Comparison of ENCODE assay signal across 9 cellular contexts in genomic region chr1:221711642-221712041, GRCh38. TPM values are rescaled to one million over a fixed set of nuclear protein-coding genes. Genes with fewer than 3 reads are reported as not detected.
DNase-seq lines count a peak whose midpoint lies in the region; FAIRE-seq and TF ChIP-seq lines count a peak whose summit lies in the region.
"Had no signal": no experiment of that assay in that cellular context is flagged by ENCODE, and none has a peak within 500 bp of the region (broad histone marks: within the 10 kb centered on the region; RNA-seq: fewer than 3 reads in every experiment).

No MANE protein-coding gene starts in this region.

- TF ChIP-seq CTCF in Calu3 (IDR thresholded peaks at IDR 0.05; ENCODE audit: unreplicated experiment): no peak
- no peak for TF ChIP-seq CTCF in adrenal gland (IDR thresholded peaks at IDR 0.05)
- TF ChIP-seq CTCF in GM13977 (IDR thresholded peaks at IDR 0.05; ENCODE audit: extremely low read depth, insufficient read depth, missing control alignments): no peak

- H3K9ac ChIP-seq in skeletal muscle tissue (ENCODE audit: low read depth in 1 of 3, low read length in 3 of 3): no peak overlapping the region

- BruUV-seq in Calu3 (replicated peaks; lab: Mats Ljungman, UMichigan): no TSS peak

- in situ Hi-C loops in GM13977 (cut with MboI; ENCODE audit: low pct_unique_long_range_greater_than_20kb, low sequenced_read_pairs, unreplicated experiment): no loop called here

- FAIRE-seq in H54 (lab: Jason Lieb, UNC): no peak
- FAIRE-seq: endometrium had no signal

- no peak for TF ChIP-seq POLR2A in H54 (IDR thresholded peaks at IDR 0.05; ENCODE audit: low read depth, low read length)
- TF ChIP-seq POLR2A in adrenal gland (IDR thresholded peaks at IDR 0.05): no peak

- H3K36me3 ChIP-seq in SJSA1 (peaks cover 7% of the 10 kb centered on the region), skeletal muscle tissue (ENCODE audit: control insufficient read depth in 3 of 3, insufficient read depth in 3 of 3, low read length in 3 of 3) (no peaks in the 10 kb centered on the region), adrenal gland (replicated peaks in 1 of 2) (no peaks in the 10 kb centered on the region)

- H3K4me1 ChIP-seq in SJSA1 (replicated peaks) (peaks cover 42% of the 10 kb centered on the region), skeletal muscle tissue (ENCODE audit: control insufficient read depth in 3 of 3, insufficient read depth in 3 of 3, low read length in 3 of 3) (peaks cover 27 to 54% (median 31%) of the 10 kb centered on the region in 3 donors), adrenal gland (replicated peaks in 1 of 2) (peaks cover 17 to 37% of the 10 kb centered on the region in 2 donors)

- H3K27me3 ChIP-seq in SJSA1 (replicated peaks) (no peaks in the 10 kb centered on the region), skeletal muscle tissue (ENCODE audit: control insufficient read depth in 3 of 3, insufficient read depth in 3 of 3, low read length in 3 of 3) (no peaks in the 10 kb centered on the region), adrenal gland (no peaks in the 10 kb centered on the region)

- H3K27me3 Mint-ChIP-seq in Calu3 (ENCODE audit: unreplicated experiment): no peaks in the 10 kb centered on the region

- H3K4me3 ChIP-seq in SJSA1 (no peak overlapping the region), skeletal muscle tissue (ENCODE audit: low read length in 3 of 3) (no peak overlapping the region), adrenal gland (no peak overlapping the region)

- CTCF ChIA-PET in Calu3 (lab: Charles Lee): no interaction called here

- H3K9me3 Mint-ChIP-seq in Calu3 (ENCODE audit: low read depth, unreplicated experiment): no peaks in the 10 kb centered on the region

- intact Hi-C loops in Calu3 (cut with micrococcal nuclease; ENCODE audit: unreplicated experiment) (no loop called here), adrenal gland (cut with DNase I) (no loop called here)

- H3K4me1 Mint-ChIP-seq in Calu3 (ENCODE audit: low read depth, unreplicated experiment): peaks cover 84% of the 10 kb centered on the region

- DNase-seq in Calu3 (no peak), SJSA1 (ENCODE audit: low read depth in 1 of 2, low spot score in 2 of 2) (no peak), epithelial cell of prostate (ENCODE audit: low read depth, low spot score) (no peak), H54 (ENCODE audit: insufficient read length, low spot score) (no peak), A172 (ENCODE audit: low spot score) (no peak), adrenal gland (no peak), GM13977 (ENCODE audit: low spot score) (no peak)

- no peak overlapping the region for H3K4me3 Mint-ChIP-seq in Calu3 (ENCODE audit: low read depth, unreplicated experiment)

- peak overlapping the region; percentile 52 for H3K27ac ChIP-seq in SJSA1
- peak overlapping the region; percentile 45 for H3K27ac ChIP-seq in epithelial cell of prostate
- peak overlapping the region; percentile 43 for H3K27ac ChIP-seq in skeletal muscle tissue (ENCODE audit: low read depth, low read length)
- peak overlapping the region in 2 of 5 donors; percentile 9 to 38 for H3K27ac ChIP-seq in adrenal gland

- H3K27ac Mint-ChIP-seq in Calu3 (ENCODE audit: unreplicated experiment): peak overlapping the region; percentile 89

- H3K36me3 Mint-ChIP-seq in Calu3 (ENCODE audit: insufficient read depth, unreplicated experiment): peaks cover 62% of the 10 kb centered on the region

- H3K9me3 ChIP-seq in SJSA1 (replicated peaks): no peaks in the 10 kb centered on the region
- no peaks in the 10 kb centered on the region for H3K9me3 ChIP-seq in skeletal muscle tissue (ENCODE audit: control insufficient read depth in 3 of 3, low read length in 3 of 3)
- no peaks in the 10 kb centered on the region for H3K9me3 ChIP-seq in adrenal gland (replicated peaks in 1 of 3)

RNA-seq across cellular contexts. Expression of gene DUSP10, which starts 30.2 kb away (rescaled TPM):
- total RNA-seq in Calu3 (2022): 55.1 and 58.2 TPM in 2 replicates
- 12.4 and 15.8 TPM in 2 replicates for total RNA-seq in SJSA1 (2014; rRNA removed; shearing (Covaris generic))
- 28.2 TPM for total RNA-seq in skeletal muscle tissue
- total RNA-seq in A172 (2014; rRNA removed; shearing (Covaris generic)): 29.0 and 43.7 TPM in 2 replicates
- 10 to 100 TPM in 2 of 8 donors, 1 to 10 TPM in 6; 3.7 to 22.1 (median 7.5) TPM for total RNA-seq in adrenal gland
- 1 to 10 TPM; 2.6 to 8.1 (median 5.1) TPM for polyA plus RNA-seq in adrenal gland
